In the genomic region with DNA sequence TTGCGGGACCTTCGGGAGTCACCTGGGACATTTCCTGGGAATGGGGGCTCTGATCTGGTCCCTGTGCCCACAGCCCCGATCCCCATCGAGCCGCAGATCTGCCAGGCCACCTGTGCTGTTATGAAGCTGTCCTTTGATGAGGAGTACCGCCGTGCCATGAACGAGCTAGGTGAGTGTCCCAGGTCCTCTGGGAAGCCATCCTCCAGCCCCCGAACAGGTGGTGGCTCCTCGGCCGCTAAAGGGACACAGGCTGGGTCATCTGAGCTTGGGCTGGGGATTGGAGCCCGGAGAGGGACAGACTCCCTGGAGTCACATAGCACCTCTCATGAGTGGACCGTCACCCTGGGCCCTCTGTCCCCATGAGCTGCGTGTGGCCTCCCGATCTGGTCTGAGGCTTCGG, we compare ENCODE assay signal across 25 cellular contexts. TPM values are rescaled to one million over a fixed set of nuclear protein-coding genes. Genes with fewer than 3 reads are reported as not detected.
A peak's percentile ranks its signal among the peaks of the same experiment; 100 is the strongest.
DNase-seq lines count a peak whose midpoint lies in the region; ATAC-seq, FAIRE-seq and TF ChIP-seq lines count a peak whose summit lies in the region.
"Had no signal": no experiment of that assay in that cellular context is flagged by ENCODE, and none has a peak within 500 bp of the region (broad histone marks: within the 10 kb centered on the region; RNA-seq: fewer than 3 reads in every experiment).

No MANE protein-coding gene starts in this region.

- no peaks in the 10 kb centered on the region for H3K27me3 ChIP-seq in K562 (ENCODE audit: control insufficient read depth in 2 of 2, insufficient read depth in 2 of 2, low read length in 2 of 2)

- no peaks in the 10 kb centered on the region for H3K79me2 ChIP-seq in K562 (ENCODE audit: control insufficient read depth, insufficient read depth, low read length)

- in situ Hi-C loops in K562 (cut with MboI), result loop anchor here (5.0 kb wide), 1 partner anchor 49 kb away; no protein-coding TSS in a partner anchor

- intact Hi-C loops in K562 (cut with micrococcal nuclease), result loop anchor here (5.0 kb wide), 1 partner anchor 54 kb away; the partner anchor contains the start of gene ADAMTSL5

- no peak for ATAC-seq in K562
- ATAC-seq: A549, PC-3 had no signal

- FAIRE-seq in K562 (lab: Jason Lieb, UNC), result no peak
- FAIRE-seq: A549, D721Med, G401.6, HTR-8/SVneo had no signal

- peak overlapping the region in 1 of 2 experiments; percentile 14; a peak in 1 of 4 replicates for H3K9ac ChIP-seq in K562 (ENCODE audit: insufficient read depth in 1 of 2, low read depth in 2 of 2, low read length in 2 of 2)
- H3K9ac ChIP-seq: BLaER1 treated with 17β-estradiol and CSF1 and Interleukin-3, amounts not matched to agents 10 nM and 100 nM; SK-N-SH had no signal

- BruUV-seq in K562 (replicated peaks; lab: Mats Ljungman, UMichigan), result no TSS peak

- TF ChIP-seq RAD21 in K562 (CRISPR knock-in tag; conservative IDR thresholded peaks at IDR 0.05 in 1 of 2, IDR thresholded peaks at IDR 0.05 in 1 of 2), result no peak

- H3K4me2 ChIP-seq in K562 (ENCODE audit: insufficient read depth, low read length), result no peak overlapping the region
- H3K4me2 ChIP-seq: A549, GM23338, SK-N-SH had no signal

- no peak for TF ChIP-seq EP300 in K562 (IDR thresholded peaks at IDR 0.05; ENCODE audit: low read length)

- peaks cover 7% of the 10 kb centered on the region for H3K9me1 ChIP-seq in K562 (ENCODE audit: control insufficient read depth, insufficient read depth, low read length)

- no peaks in the 10 kb centered on the region for H3K9me3 ChIP-seq in K562 (replicated peaks; ENCODE audit: control insufficient read depth, insufficient read depth, low read depth, low read length)
- H3K9me3 ChIP-seq: A549, HAP-1, SK-N-SH had no signal

- TF ChIP-seq CTCF in 22Rv1 (IDR thresholded peaks at IDR 0.05) (no peak), K562 (IDR thresholded peaks at IDR 0.05 in 2 of 3, conservative IDR thresholded peaks at IDR 0.05 in 1 of 3; ENCODE audit: insufficient read depth in 2 of 3, low read depth in 1 of 3, low read length in 3 of 3) (no peak)

- TF ChIP-seq POLR2A in K562 (conservative IDR thresholded peaks at IDR 0.05), result no peak

- peaks cover 5 to 68% of the 10 kb centered on the region in 2 experiments; a peak in 4 of 5 replicates for H3K4me1 ChIP-seq in K562 (replicated peaks in 1 of 2; ENCODE audit: control insufficient read depth in 2 of 2, insufficient read depth in 2 of 2, low read length in 2 of 2)

- H3K27ac ChIP-seq in 22Rv1 (0 out of 2 replicates have a peak overlapping the region, but pooled peaks have one; percentile 3), K562 (ENCODE audit: extremely low read depth, low read depth, low read length) (no peak overlapping the region)
- H3K27ac ChIP-seq: A549; BLaER1 treated with 17β-estradiol and CSF1 and Interleukin-3, amounts not matched to agents 10 nM and 100 nM had no signal

- no peak for DNase-seq in K562 (ENCODE audit: extremely low read depth in 1 of 4, low spot score in 3 of 4)
- DNase-seq in GM19240 (ENCODE audit: insufficient read length, low spot score), result no peak
- no peak for DNase-seq in DMS114 treated with DMSO at 0.1 percent for 48 hours (lab: John Stamatoyannopoulos, UW; ENCODE audit: unreplicated experiment)
- DNase-seq: AML-193; CD4-positive, alpha-beta T cell; DMS53; NCI-H1048; NCI-H1417; NCI-H1694; NCI-H2029 treated with DMSO at 0.1 percent for 48 hours; NCI-H446 treated with DMSO at 0.1 percent for 48 hours; NCI-H526; NCI-H82; NK-92 treated with Interleukin-12 subunit alpha and Interleukin-12 subunit beta, amount 100 ng/mL, for 24 hours; PC-3; SK-N-SH; SW 1271 had no signal

- H3K36me3 ChIP-seq in K562 (ENCODE audit: control insufficient read depth, insufficient read depth, low read length), result peaks cover 6% of the 10 kb centered on the region; the same call in 1 of the 3 replicates
- H3K36me3 ChIP-seq: HAP-1 had no signal

- POLR2A ChIA-PET in K562 (lab: Yijun Ruan, JAX), result interaction anchor here (0.5 to 1.5 kb wide), 6 partner anchors 12 to 439 kb away, joined by 3 to 7 read pairs (median 4); partner anchors contain the start of gene CIRBP

- H3K4me3 ChIP-seq in K562, result no peak overlapping the region
- H3K4me3 ChIP-seq: A549; BLaER1 treated with 17β-estradiol and CSF1 and Interleukin-3, amounts not matched to agents 10 nM and 100 nM; GM23338; HAP-1 had no signal

- 44% methylated on average over 8 of the region's 16 CpGs for WGBS in K562 (ENCODE audit: insufficient coverage, low coverage, missing lambda C conversion rate)

- CTCF ChIA-PET in K562 (lab: Yijun Ruan, JAX; ENCODE audit: low intra/inter-chr PET ratio), result no interaction called here

- H2AFZ ChIP-seq in K562 (ENCODE audit: low read depth, low read length), result no peak overlapping the region
- H2AFZ ChIP-seq: GM23338 had no signal

- H4K20me1 ChIP-seq in K562 (replicated peaks; ENCODE audit: control insufficient read depth, insufficient read depth, low read length), result peaks cover 25% of the 10 kb centered on the region

RNA-seq across cellular contexts. Expression of gene APC2, which starts 8.0 kb away (rescaled TPM):
- total RNA-seq in K562 (2011; cell fraction: chromatin; rRNA removed; ENCODE audit: low replicate concordance), result 0.56 and 1.4 TPM in 2 replicates
- total RNA-seq in K562 (2011; cell fraction: nucleolus; rRNA removed), result 0.66 and 1.3 TPM in 2 replicates
- 0.44 and 0.53 TPM in 2 replicates for total RNA-seq in K562 (2011; cell fraction: nucleoplasm; rRNA removed)
- total RNA-seq in K562 (2014; rRNA removed) (0.05 and 0.08 TPM in 2 replicates), K562 (2014; rRNA removed; fragmentation: Illumina TruSeq; extraction: Trizol) (0.04 TPM in 1 of 2 replicates, not detected in the other), K562 (2015; rRNA removed; fragmentation: Illumina TruSeq; extraction: Trizol) (0.04 TPM in 1 of 2 replicates, not detected in the other), K562 (2021) (0.27 and 0.40 TPM in 2 replicates)
- polyA plus RNA-seq in K562 (2011; rRNA removed) (0.01 and 0.06 TPM in 2 replicates), K562 (2014; fragmentation: Illumina TruSeq; extraction: Trizol) (0.01 TPM in 2 replicates), K562 (2014; fragmentation: Nextera tagmentation; extraction: Ambion mirVana) (not detected), K562 (2014; rRNA removed) (0.04 and 0.09 TPM in 2 replicates)
- 0.03 and 0.04 TPM in 2 replicates for polyA plus RNA-seq in K562 (2011; cell fraction: cytosol; rRNA removed)
- polyA plus RNA-seq in K562 (2011; cell fraction: nucleus; rRNA removed), result 0.13 and 0.21 TPM in 2 replicates
- 0.43 and 0.48 TPM in 2 replicates for polyA plus RNA-seq in K562 (2012)
- polyA minus RNA-seq in K562 (2011; rRNA and poly(A)+ RNA removed), result 0.06 and 0.07 TPM in 2 replicates
- polyA minus RNA-seq in K562 (2011; cell fraction: cytosol; rRNA and poly(A)+ RNA removed), result not detected in 2 replicates
- 0.27 and 0.33 TPM in 2 replicates for polyA minus RNA-seq in K562 (2011; cell fraction: nucleus; rRNA and poly(A)+ RNA removed)

RNA-seq across cellular contexts. Expression of gene RPS15, which starts 19.7 kb away (rescaled TPM):
- total RNA-seq in K562 (2011; cell fraction: chromatin; rRNA removed; ENCODE audit: low replicate concordance), result 72.0 and 238 TPM in 2 replicates
- total RNA-seq in K562 (2011; cell fraction: nucleolus; rRNA removed), result 545 and 547 TPM in 2 replicates
- total RNA-seq in K562 (2011; cell fraction: nucleoplasm; rRNA removed), result 383 and 585 TPM in 2 replicates
- total RNA-seq in K562 (2014; rRNA removed) (2,649 and 2,867 TPM in 2 replicates), K562 (2014; rRNA removed; fragmentation: Illumina TruSeq; extraction: Trizol) (407 and 630 TPM in 2 replicates), K562 (2015; rRNA removed; fragmentation: Illumina TruSeq; extraction: Trizol) (1,267 and 1,272 TPM in 2 replicates), K562 (2021) (2,126 and 2,254 TPM in 2 replicates)
- polyA plus RNA-seq in K562 (2011; rRNA removed) (957 and 1,566 TPM in 2 replicates), K562 (2014; fragmentation: Illumina TruSeq; extraction: Trizol) (912 and 1,907 TPM in 2 replicates), K562 (2014; fragmentation: Nextera tagmentation; extraction: Ambion mirVana) (100 to 1,000 TPM; 605 to 818 TPM), K562 (2014; rRNA removed) (2,791 and 3,285 TPM in 2 replicates)
- polyA plus RNA-seq in K562 (2011; cell fraction: cytosol; rRNA removed), result 3,186 and 4,296 TPM in 2 replicates
- polyA plus RNA-seq in K562 (2011; cell fraction: nucleus; rRNA removed), result 907 and 973 TPM in 2 replicates
- 2,701 and 2,899 TPM in 2 replicates for polyA plus RNA-seq in K562 (2012)
- 202 and 239 TPM in 2 replicates for polyA minus RNA-seq in K562 (2011; rRNA and poly(A)+ RNA removed)
- 1,242 and 1,610 TPM in 2 replicates for polyA minus RNA-seq in K562 (2011; cell fraction: cytosol; rRNA and poly(A)+ RNA removed)
- polyA minus RNA-seq in K562 (2011; cell fraction: nucleus; rRNA and poly(A)+ RNA removed), result 152 and 304 TPM in 2 replicates

RNA-seq across cellular contexts. Expression of gene C19orf25, which starts 21.1 kb away (rescaled TPM):
- 67.3 and 231 TPM in 2 replicates for total RNA-seq in K562 (2011; cell fraction: chromatin; rRNA removed; ENCODE audit: low replicate concordance)
- total RNA-seq in K562 (2011; cell fraction: nucleolus; rRNA removed), result 138 and 165 TPM in 2 replicates
- 70.2 and 72.2 TPM in 2 replicates for total RNA-seq in K562 (2011; cell fraction: nucleoplasm; rRNA removed)
- total RNA-seq in K562 (2014; rRNA removed) (79.4 and 86.1 TPM in 2 replicates), K562 (2014; rRNA removed; fragmentation: Illumina TruSeq; extraction: Trizol) (6.5 and 9.6 TPM in 2 replicates), K562 (2015; rRNA removed; fragmentation: Illumina TruSeq; extraction: Trizol) (40.6 and 42.3 TPM in 2 replicates), K562 (2021) (68.3 and 73.1 TPM in 2 replicates)
- polyA plus RNA-seq in K562 (2011; rRNA removed) (25.3 and 27.6 TPM in 2 replicates), K562 (2014; fragmentation: Illumina TruSeq; extraction: Trizol) (36.1 and 45.1 TPM in 2 replicates), K562 (2014; fragmentation: Nextera tagmentation; extraction: Ambion mirVana) (1 to 10 TPM in 1 of 2 experiments, under 1 TPM in 1; 0.79 to 4.5 TPM), K562 (2014; rRNA removed) (96.0 TPM in 2 replicates)
- 55.4 and 125 TPM in 2 replicates for polyA plus RNA-seq in K562 (2011; cell fraction: cytosol; rRNA removed)
- polyA plus RNA-seq in K562 (2011; cell fraction: nucleus; rRNA removed), result 35.5 and 63.8 TPM in 2 replicates
- polyA plus RNA-seq in K562 (2012), result 46.1 and 46.4 TPM in 2 replicates
- polyA minus RNA-seq in K562 (2011; rRNA and poly(A)+ RNA removed), result 2.2 and 6.5 TPM in 2 replicates
- 21.9 and 26.5 TPM in 2 replicates for polyA minus RNA-seq in K562 (2011; cell fraction: cytosol; rRNA and poly(A)+ RNA removed)
- 18.2 and 20.3 TPM in 2 replicates for polyA minus RNA-seq in K562 (2011; cell fraction: nucleus; rRNA and poly(A)+ RNA removed)

RNA-seq across cellular contexts. Expression of gene PCSK4, which starts 32.3 kb away (rescaled TPM):
- 10.1 and 40.2 TPM in 2 replicates for total RNA-seq in K562 (2011; cell fraction: chromatin; rRNA removed; ENCODE audit: low replicate concordance)
- total RNA-seq in K562 (2011; cell fraction: nucleolus; rRNA removed), result 32.6 and 34.9 TPM in 2 replicates
- total RNA-seq in K562 (2011; cell fraction: nucleoplasm; rRNA removed), result 10.8 and 20.5 TPM in 2 replicates
- 2.2 and 3.4 TPM in 2 replicates for total RNA-seq in K562 (2014; rRNA removed)
- 0.29 TPM in 2 replicates for total RNA-seq in K562 (2014; rRNA removed; fragmentation: Illumina TruSeq; extraction: Trizol)
- 1.2 and 1.5 TPM in 2 replicates for total RNA-seq in K562 (2015; rRNA removed; fragmentation: Illumina TruSeq; extraction: Trizol)
- 5.7 and 7.0 TPM in 2 replicates for total RNA-seq in K562 (2021)
- 2.7 and 5.1 TPM in 2 replicates for polyA plus RNA-seq in K562 (2011; rRNA removed)
- 2.9 and 4.0 TPM in 2 replicates for polyA plus RNA-seq in K562 (2011; cell fraction: cytosol; rRNA removed)
- 56.5 and 86.1 TPM in 2 replicates for polyA plus RNA-seq in K562 (2011; cell fraction: nucleus; rRNA removed)
- 6.2 and 8.3 TPM in 2 replicates for polyA plus RNA-seq in K562 (2012)
- 0.85 and 2.2 TPM in 2 replicates for polyA plus RNA-seq in K562 (2014; fragmentation: Illumina TruSeq; extraction: Trizol)
- under 1 TPM in 1 of 2 experiments, not detected in 1; 0.01 TPM for polyA plus RNA-seq in K562 (2014; fragmentation: Nextera tagmentation; extraction: Ambion mirVana)
- 4.8 and 9.1 TPM in 2 replicates for polyA plus RNA-seq in K562 (2014; rRNA removed)
- 0.35 and 0.60 TPM in 2 replicates for polyA minus RNA-seq in K562 (2011; rRNA and poly(A)+ RNA removed)
- polyA minus RNA-seq in K562 (2011; cell fraction: cytosol; rRNA and poly(A)+ RNA removed), result 1.9 and 8.5 TPM in 2 replicates
- polyA minus RNA-seq in K562 (2011; cell fraction: nucleus; rRNA and poly(A)+ RNA removed), result 10.0 and 12.4 TPM in 2 replicates

RNA-seq across cellular contexts. Expression of gene REEP6, which starts 33.1 kb away (rescaled TPM):
- total RNA-seq in K562 (2011; cell fraction: chromatin; rRNA removed; ENCODE audit: low replicate concordance), result 24.8 and 67.6 TPM in 2 replicates
- 113 and 120 TPM in 2 replicates for total RNA-seq in K562 (2011; cell fraction: nucleolus; rRNA removed)
- total RNA-seq in K562 (2011; cell fraction: nucleoplasm; rRNA removed), result 64.9 and 67.3 TPM in 2 replicates
- total RNA-seq in K562 (2014; rRNA removed) (22.1 and 31.4 TPM in 2 replicates), K562 (2014; rRNA removed; fragmentation: Illumina TruSeq; extraction: Trizol) (5.7 and 7.8 TPM in 2 replicates), K562 (2015; rRNA removed; fragmentation: Illumina TruSeq; extraction: Trizol) (12.2 and 14.5 TPM in 2 replicates), K562 (2021) (64.2 and 66.3 TPM in 2 replicates)
- polyA plus RNA-seq in K562 (2011; rRNA removed) (18.4 and 36.3 TPM in 2 replicates), K562 (2014; fragmentation: Illumina TruSeq; extraction: Trizol) (12.7 and 36.9 TPM in 2 replicates), K562 (2014; fragmentation: Nextera tagmentation; extraction: Ambion mirVana) (1 to 10 TPM; 1.2 to 1.9 TPM), K562 (2014; rRNA removed) (31.8 and 34.1 TPM in 2 replicates)
- polyA plus RNA-seq in K562 (2011; cell fraction: cytosol; rRNA removed), result 26.8 and 94.4 TPM in 2 replicates
- 24.1 and 41.5 TPM in 2 replicates for polyA plus RNA-seq in K562 (2011; cell fraction: nucleus; rRNA removed)
- polyA plus RNA-seq in K562 (2012), result 43.3 and 57.4 TPM in 2 replicates
- polyA minus RNA-seq in K562 (2011; rRNA and poly(A)+ RNA removed), result 11.2 and 16.1 TPM in 2 replicates
- polyA minus RNA-seq in K562 (2011; cell fraction: cytosol; rRNA and poly(A)+ RNA removed), result 42.9 and 55.0 TPM in 2 replicates
- 9.6 and 11.7 TPM in 2 replicates for polyA minus RNA-seq in K562 (2011; cell fraction: nucleus; rRNA and poly(A)+ RNA removed)
